25 cellular contexts compared by ENCODE assay signal in genomic region chrX:24987731-24988130, GRCh38. TPM values are rescaled to one million over a fixed set of nuclear protein-coding genes. Genes with fewer than 3 reads are reported as not detected.
DNase-seq lines count a peak whose midpoint lies in the region; ATAC-seq, FAIRE-seq and TF ChIP-seq lines count a peak whose summit lies in the region.
"Had no signal": no experiment of that assay in that cellular context is flagged by ENCODE, and none has a peak within 500 bp of the region (broad histone marks: within the 10 kb centered on the region; RNA-seq: fewer than 3 reads in every experiment).

No MANE protein-coding gene starts in this region.

- H3K27ac Mint-ChIP-seq in astrocyte (ENCODE audit: unreplicated experiment) = no peak overlapping the region
- no peak overlapping the region for H3K27ac Mint-ChIP-seq in WTC11
- H3K27ac Mint-ChIP-seq: CD14-positive monocyte; CD4-positive, CD25-positive, alpha-beta regulatory T cell had no signal

- POLR2A ChIA-PET in WTC11 (lab: Charles Lee) = no interaction called here

- H3K9me3 Mint-ChIP-seq in astrocyte (ENCODE audit: unreplicated experiment) = no peaks in the 10 kb centered on the region
- H3K9me3 Mint-ChIP-seq in WTC11 = no peaks in the 10 kb centered on the region
- H3K9me3 Mint-ChIP-seq: CD4-positive, CD25-positive, alpha-beta regulatory T cell; CD8-positive, alpha-beta memory T cell had no signal

- no peak overlapping the region for H2AFZ ChIP-seq in astrocyte (ENCODE audit: low read depth, low read length)

- ATAC-seq in HG02623 (IDR thresholded peaks at IDR 0.05; ENCODE audit: unreplicated experiment) (no peak), WTC11 (no peak)
- ATAC-seq: GM12878 had no signal

- H3K27me3 Mint-ChIP-seq in astrocyte (ENCODE audit: low read depth, unreplicated experiment) (no peaks in the 10 kb centered on the region), WTC11 (ENCODE audit: low read depth) (no peaks in the 10 kb centered on the region)
- H3K27me3 Mint-ChIP-seq: CD4-positive, alpha-beta memory T cell; CD4-positive, CD25-positive, alpha-beta regulatory T cell had no signal

- H3K9ac ChIP-seq in astrocyte (ENCODE audit: low read length) = no peak overlapping the region
- H3K9ac ChIP-seq: BLaER1 had no signal

- CTCF ChIA-PET in WTC11 (lab: Charles Lee) = no interaction called here

- H3K4me2 ChIP-seq in astrocyte (ENCODE audit: low read length) = no peak overlapping the region
- H3K4me2 ChIP-seq: BLaER1 had no signal

- no peaks in the 10 kb centered on the region for H3K79me2 ChIP-seq in astrocyte (ENCODE audit: insufficient read depth, low read length)

- H3K4me3 Mint-ChIP-seq in astrocyte (ENCODE audit: unreplicated experiment) = no peak overlapping the region
- H3K4me3 Mint-ChIP-seq in WTC11 = no peak overlapping the region
- H3K4me3 Mint-ChIP-seq: CD14-positive monocyte; CD4-positive, alpha-beta memory T cell; CD4-positive, CD25-positive, alpha-beta regulatory T cell; CD8-positive, alpha-beta memory T cell had no signal

- H3K4me3 ChIP-seq in SJCRH30 = no peak overlapping the region
- no peak overlapping the region for H3K4me3 ChIP-seq in astrocyte (ENCODE audit: insufficient read depth, low read depth, low read length)
- H3K4me3 ChIP-seq: BLaER1, GM12878 had no signal

- H3K27ac ChIP-seq in 22Rv1 (peak overlapping the region; percentile 64), SJCRH30 (peak overlapping the region; percentile 81), astrocyte (ENCODE audit: low read depth, low read length) (no peak overlapping the region)
- H3K27ac ChIP-seq: BLaER1 had no signal

- H3K9me3 ChIP-seq in SJCRH30 (replicated peaks) (no peaks in the 10 kb centered on the region), astrocyte (ENCODE audit: insufficient read depth, low read depth, low read length) (no peaks in the 10 kb centered on the region)
- H3K9me3 ChIP-seq: BE2C, BLaER1 had no signal

- H3K4me1 ChIP-seq in SJCRH30 = peaks cover 21% of the 10 kb centered on the region
- no peaks in the 10 kb centered on the region for H3K4me1 ChIP-seq in astrocyte (ENCODE audit: insufficient read depth, low read length)
- H3K4me1 ChIP-seq: BE2C, BLaER1 had no signal

- H3K36me3 ChIP-seq in SJCRH30 (no peaks in the 10 kb centered on the region), astrocyte (ENCODE audit: insufficient read depth, low read length) (no peaks in the 10 kb centered on the region)
- H3K36me3 ChIP-seq: BE2C had no signal

- no peaks in the 10 kb centered on the region for H4K20me1 ChIP-seq in astrocyte (ENCODE audit: insufficient read depth, low read length)

- H3K4me1 Mint-ChIP-seq in astrocyte (ENCODE audit: low read depth, unreplicated experiment) (no peaks in the 10 kb centered on the region), WTC11 (peaks cover 21% of the 10 kb centered on the region)
- H3K4me1 Mint-ChIP-seq: CD14-positive monocyte; CD4-positive, alpha-beta memory T cell; CD4-positive, CD25-positive, alpha-beta regulatory T cell; CD8-positive, alpha-beta memory T cell had no signal

- FAIRE-seq in astrocyte (lab: Jason Lieb, UNC) = peak; percentile 37
- FAIRE-seq: GM12878, GM12892 had no signal

- H3K36me3 Mint-ChIP-seq in astrocyte (ENCODE audit: low read depth, unreplicated experiment) (no peaks in the 10 kb centered on the region), WTC11 (no peaks in the 10 kb centered on the region)

- TF ChIP-seq CTCF in 22Rv1 (IDR thresholded peaks at IDR 0.05) = no peak
- TF ChIP-seq CTCF in astrocyte (IDR thresholded peaks at IDR 0.05; ENCODE audit: insufficient read depth, low read depth, low read length) = no peak
- TF ChIP-seq CTCF in WTC11 (IDR thresholded peaks at IDR 0.05) = no peak

- DNase-seq in SJCRH30 (peak; percentile 70 to 91), astrocyte (ENCODE audit: low read depth) (no peak), WTC11 (ENCODE audit: low spot score) (no peak), A172 (ENCODE audit: low spot score) (no peak)
- DNase-seq: 8988T; ACHN; BE2C; C1 segment of cervical spinal cord; CD4-positive, alpha-beta memory T cell; CD4-positive, CD25-positive, alpha-beta regulatory T cell; CD8-positive, alpha-beta memory T cell; COR-L47; DMS 273 treated with DMSO at 0.1 percent for 48 hours; DMS153; DMS79; DND-41; EL; GDM1 had no signal

- no peaks in the 10 kb centered on the region for H3K27me3 ChIP-seq in SJCRH30
- no peaks in the 10 kb centered on the region for H3K27me3 ChIP-seq in astrocyte (ENCODE audit: insufficient read depth, low read length)
- H3K27me3 ChIP-seq: BE2C had no signal

TF ChIP-seq in WTC11, 78 proteins besides CTCF, POLR2A, EP300 and RAD21:
- TF ChIP-seq JUN (CRISPR knock-in tag; IDR thresholded peaks at IDR 0.05) (no peak), ZBTB21 (CRISPR knock-in tag; IDR thresholded peaks at IDR 0.05; ENCODE audit: borderline replicate concordance) (no peak), ATF6 (CRISPR knock-in tag; IDR thresholded peaks at IDR 0.05) (no peak), MXD4 (CRISPR knock-in tag; IDR thresholded peaks at IDR 0.05; ENCODE audit: borderline replicate concordance) (no peak), ZNF671 (CRISPR knock-in tag; IDR thresholded peaks at IDR 0.05) (no peak), PRRX2 (CRISPR knock-in tag; IDR thresholded peaks at IDR 0.05) (no peak), ZNF138 (CRISPR knock-in tag; conservative IDR thresholded peaks at IDR 0.05) (no peak)
- TF ChIP-seq, protein P1, sequence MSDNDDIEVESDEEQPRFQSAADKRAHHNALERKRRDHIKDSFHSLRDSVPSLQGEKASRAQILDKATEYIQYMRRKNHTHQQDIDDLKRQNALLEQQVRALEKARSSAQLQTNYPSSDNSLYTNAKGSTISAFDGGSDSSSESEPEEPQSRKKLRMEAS (CRISPR knock-in tag; IDR thresholded peaks at IDR 0.05) = no peak
- TF ChIP-seq, protein P2, sequence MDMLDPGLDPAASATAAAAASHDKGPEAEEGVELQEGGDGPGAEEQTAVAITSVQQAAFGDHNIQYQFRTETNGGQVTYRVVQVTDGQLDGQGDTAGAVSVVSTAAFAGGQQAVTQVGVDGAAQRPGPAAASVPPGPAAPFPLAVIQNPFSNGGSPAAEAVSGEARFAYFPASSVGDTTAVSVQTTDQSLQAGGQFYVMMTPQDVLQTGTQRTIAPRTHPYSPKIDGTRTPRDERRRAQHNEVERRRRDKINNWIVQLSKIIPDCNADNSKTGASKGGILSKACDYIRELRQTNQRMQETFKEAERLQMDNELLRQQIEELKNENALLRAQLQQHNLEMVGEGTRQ (CRISPR knock-in tag; IDR thresholded peaks at IDR 0.05) = no peak

RNA-seq across cellular contexts. Expression of gene ARX, which starts 28.0 kb away (rescaled TPM):
- total RNA-seq in SJCRH30 (2014; rRNA removed; shearing (Covaris generic)) = not detected in 2 replicates
- not detected in 2 replicates for total RNA-seq in astrocyte
- 0.07 TPM in 1 of 3 replicates, not detected in the others for total RNA-seq in WTC11 (2021)
- 0.03 and 0.19 TPM in 2 replicates for total RNA-seq in A172 (2014; rRNA removed; shearing (Covaris generic))
- total RNA-seq: CD4-positive, alpha-beta memory T cell; CD4-positive, CD25-positive, alpha-beta regulatory T cell; CD8-positive, alpha-beta memory T cell; Daoy; GM12878 had no signal

Comparison
In these comparisons a context has a peak if more than half of its experiments do, and no peak if none do; other contexts are left out.
1. DNase-seq: peak in SJCRH30 (2 of 2); none in astrocyte (single experiment), WTC11 (single experiment) and A172 (single experiment).